In genomic region chr17:2508035-2508434, GRCh38 we compare ENCODE assay signal across 16 cellular contexts. TPM values are rescaled to one million over a fixed set of nuclear protein-coding genes. Genes with fewer than 3 reads are reported as not detected.
DNase-seq lines count a peak whose midpoint lies in the region; ATAC-seq and TF ChIP-seq lines count a peak whose summit lies in the region.
"Had no signal": no experiment of that assay in that cellular context is flagged by ENCODE, and none has a peak within 500 bp of the region (broad histone marks: within the 10 kb centered on the region; RNA-seq: fewer than 3 reads in every experiment).

No MANE protein-coding gene starts in this region.

- no peaks in the 10 kb centered on the region for H3K9me3 Mint-ChIP-seq in stimulated activated naive CD8-positive, alpha-beta T cell treated with anti-CD3 and anti-CD28 coated beads, Interleukin-15, Interleukin-2, amounts not matched to agents 100 ng/mL and 50 ng/mL, for 24 hours
- H3K9me3 Mint-ChIP-seq in stimulated activated naive CD8-positive, alpha-beta T cell treated with anti-CD3 and anti-CD28 coated beads, Interleukin-15, amount 100 ng/mL, for 72 hours, result peaks cover 0 to 3% of the 10 kb centered on the region in 2 donors
- H3K9me3 Mint-ChIP-seq in activated naive CD8-positive, alpha-beta T cell treated with anti-CD3 and anti-CD28 coated beads, Interleukin-2, amount 50 U/mL, for 24 hours, result no peaks in the 10 kb centered on the region
- H3K9me3 Mint-ChIP-seq in memory B cell, result peaks cover 2% of the 10 kb centered on the region
- H3K9me3 Mint-ChIP-seq: CD8-positive, alpha-beta T cell had no signal

- peaks cover 37% of the 10 kb centered on the region for H3K36me3 Mint-ChIP-seq in stimulated activated naive CD8-positive, alpha-beta T cell treated with anti-CD3 and anti-CD28 coated beads, Interleukin-15, Interleukin-2, amounts not matched to agents 100 ng/mL and 50 ng/mL, for 24 hours (ENCODE audit: low read depth)
- peaks cover 30% of the 10 kb centered on the region for H3K36me3 Mint-ChIP-seq in activated naive CD8-positive, alpha-beta T cell treated with anti-CD3 and anti-CD28 coated beads, Interleukin-2, amount 50 U/mL, for 24 hours (ENCODE audit: low read depth)
- peaks cover 19% of the 10 kb centered on the region for H3K36me3 Mint-ChIP-seq in memory B cell

- H3K4me3 Mint-ChIP-seq in stimulated activated naive CD8-positive, alpha-beta T cell treated with anti-CD3 and anti-CD28 coated beads, Interleukin-15, Interleukin-2, amounts not matched to agents 100 ng/mL and 50 ng/mL, for 24 hours, result no peak overlapping the region
- no peak overlapping the region for H3K4me3 Mint-ChIP-seq in stimulated activated naive CD8-positive, alpha-beta T cell treated with anti-CD3 and anti-CD28 coated beads, Interleukin-15, amount 100 ng/mL, for 72 hours
- H3K4me3 Mint-ChIP-seq in activated naive CD8-positive, alpha-beta T cell treated with anti-CD3 and anti-CD28 coated beads, Interleukin-2, amount 50 U/mL, for 24 hours, result no peak overlapping the region
- H3K4me3 Mint-ChIP-seq in memory B cell, result no peak overlapping the region
- H3K4me3 Mint-ChIP-seq: B cell; CD8-positive, alpha-beta T cell; GM23338 had no signal

- peaks cover 0 to 4% (median 0%) of the 10 kb centered on the region in 4 donors for H3K36me3 ChIP-seq in stomach
- H3K36me3 ChIP-seq: Peyer's patch had no signal

- no peak for ATAC-seq in stimulated activated naive CD8-positive, alpha-beta T cell treated with anti-CD3 and anti-CD28 coated beads, Interleukin-15, amount 100 ng/mL, for 72 hours
- no peak for ATAC-seq in activated naive CD8-positive, alpha-beta T cell treated with anti-CD3 and anti-CD28 coated beads, Interleukin-2, amount 50 U/mL, for 24 hours
- ATAC-seq in memory B cell (ENCODE audit: low read depth) (no peak), HG02885 (IDR thresholded peaks at IDR 0.05; ENCODE audit: poor library complexity, unreplicated experiment) (no peak)
- ATAC-seq: CD8-positive, alpha-beta T cell; GM23338 had no signal

- no peak for TF ChIP-seq EP300 in stomach (IDR thresholded peaks at IDR 0.05)

- no peaks in the 10 kb centered on the region for H3K9me3 ChIP-seq in stomach
- H3K9me3 ChIP-seq: Peyer's patch had no signal

- TF ChIP-seq POLR2A in stomach (IDR thresholded peaks at IDR 0.05), result no peak

- H3K27me3 Mint-ChIP-seq in stimulated activated naive CD8-positive, alpha-beta T cell treated with anti-CD3 and anti-CD28 coated beads, Interleukin-15, Interleukin-2, amounts not matched to agents 100 ng/mL and 50 ng/mL, for 24 hours, result no peaks in the 10 kb centered on the region
- H3K27me3 Mint-ChIP-seq in stimulated activated naive CD8-positive, alpha-beta T cell treated with anti-CD3 and anti-CD28 coated beads, Interleukin-15, amount 100 ng/mL, for 72 hours, result no peaks in the 10 kb centered on the region
- H3K27me3 Mint-ChIP-seq in activated naive CD8-positive, alpha-beta T cell treated with anti-CD3 and anti-CD28 coated beads, Interleukin-2, amount 50 U/mL, for 24 hours, result no peaks in the 10 kb centered on the region
- H3K27me3 Mint-ChIP-seq in memory B cell, result no peaks in the 10 kb centered on the region
- H3K27me3 Mint-ChIP-seq: B cell had no signal

- peaks cover 25% of the 10 kb centered on the region for H3K4me1 Mint-ChIP-seq in stimulated activated naive CD8-positive, alpha-beta T cell treated with anti-CD3 and anti-CD28 coated beads, Interleukin-15, Interleukin-2, amounts not matched to agents 100 ng/mL and 50 ng/mL, for 24 hours (ENCODE audit: low read depth)
- H3K4me1 Mint-ChIP-seq in stimulated activated naive CD8-positive, alpha-beta T cell treated with anti-CD3 and anti-CD28 coated beads, Interleukin-15, amount 100 ng/mL, for 72 hours, result peaks cover 19% of the 10 kb centered on the region
- H3K4me1 Mint-ChIP-seq in activated naive CD8-positive, alpha-beta T cell treated with anti-CD3 and anti-CD28 coated beads, Interleukin-2, amount 50 U/mL, for 24 hours, result peaks cover 26% of the 10 kb centered on the region
- peaks cover 23% of the 10 kb centered on the region for H3K4me1 Mint-ChIP-seq in memory B cell

- peaks cover 10 to 41% (median 32%) of the 10 kb centered on the region in 4 donors for H3K4me1 ChIP-seq in stomach

- peak overlapping the region; percentile 13 for H3K27ac Mint-ChIP-seq in stimulated activated naive CD8-positive, alpha-beta T cell treated with anti-CD3 and anti-CD28 coated beads, Interleukin-15, Interleukin-2, amounts not matched to agents 100 ng/mL and 50 ng/mL, for 24 hours
- no peak overlapping the region for H3K27ac Mint-ChIP-seq in stimulated activated naive CD8-positive, alpha-beta T cell treated with anti-CD3 and anti-CD28 coated beads, Interleukin-15, amount 100 ng/mL, for 72 hours
- H3K27ac Mint-ChIP-seq in activated naive CD8-positive, alpha-beta T cell treated with anti-CD3 and anti-CD28 coated beads, Interleukin-2, amount 50 U/mL, for 24 hours, result peak overlapping the region; percentile 1
- peak overlapping the region; percentile 56 for H3K27ac Mint-ChIP-seq in memory B cell
- H3K27ac Mint-ChIP-seq: B cell, GM23338 had no signal

- TF ChIP-seq CTCF in stomach (IDR thresholded peaks at IDR 0.05), result no peak

- H3K4me3 ChIP-seq in stomach, result no peak overlapping the region
- H3K4me3 ChIP-seq: GM23338, Peyer's patch had no signal

- WGBS in stomach, 5 donors, result 44 to 89% (median 79%) methylated on average over 1 of the region's 1 CpG

- H3K27ac ChIP-seq in stomach, result no peak overlapping the region
- H3K27ac ChIP-seq: Peyer's patch had no signal

- no peaks in the 10 kb centered on the region for H3K27me3 ChIP-seq in stomach
- H3K27me3 ChIP-seq: Peyer's patch had no signal

- no peak for DNase-seq in stimulated activated naive CD8-positive, alpha-beta T cell treated with anti-CD3 and anti-CD28 coated beads, Interleukin-15, amount 100 ng/mL, for 72 hours
- no peak for DNase-seq in activated naive CD8-positive, alpha-beta T cell treated with anti-CD3 and anti-CD28 coated beads, Interleukin-2, amount 50 U/mL, for 24 hours
- no peak for DNase-seq in memory B cell (ENCODE audit: low spot score in 2 of 2)
- DNase-seq in stimulated activated naive CD4-positive, alpha-beta T cell treated with Interleukin-2 at 50 U/mL for 16 hours (lab: John Stamatoyannopoulos, UW), result no peak
- DNase-seq in stomach, result no peak
- DNase-seq: CD8-positive, alpha-beta T cell; GF-D8; NCI-H1417; NCI-H1930; NCI-H524; Peyer's patch; Right ventricle myocardium superior had no signal

- intact Hi-C loops in stomach (cut with DNase I; ENCODE audit: low total_unique reads), result no loop called here

RNA-seq across cellular contexts. Expression of gene METTL16, which starts 3.7 kb away (rescaled TPM):
- total RNA-seq in stomach, result 100 to 1,000 TPM in 1 of 5 donors, 10 to 100 TPM in 4; 12.3 to 108 (median 23.5) TPM
- polyA plus RNA-seq in stomach, result 10 to 100 TPM; 11.3 to 19.5 (median 13.4) TPM

Comparison
In these comparisons a context has a peak if more than half of its experiments do, and no peak if none do; other contexts are left out.
1. H3K27ac Mint-ChIP-seq: peak in stimulated activated naive CD8-positive, alpha-beta T cell treated with anti-CD3 and anti-CD28 coated beads, Interleukin-15, Interleukin-2, amounts not matched to agents 100 ng/mL and 50 ng/mL, for 24 hours (single experiment), activated naive CD8-positive, alpha-beta T cell treated with anti-CD3 and anti-CD28 coated beads, Interleukin-2, amount 50 U/mL, for 24 hours (single experiment) and memory B cell (single experiment); none in stimulated activated naive CD8-positive, alpha-beta T cell treated with anti-CD3 and anti-CD28 coated beads, Interleukin-15, amount 100 ng/mL, for 72 hours (0 of 2).